Comparison of ENCODE assay signal across 1 cellular context in the genomic region with DNA sequence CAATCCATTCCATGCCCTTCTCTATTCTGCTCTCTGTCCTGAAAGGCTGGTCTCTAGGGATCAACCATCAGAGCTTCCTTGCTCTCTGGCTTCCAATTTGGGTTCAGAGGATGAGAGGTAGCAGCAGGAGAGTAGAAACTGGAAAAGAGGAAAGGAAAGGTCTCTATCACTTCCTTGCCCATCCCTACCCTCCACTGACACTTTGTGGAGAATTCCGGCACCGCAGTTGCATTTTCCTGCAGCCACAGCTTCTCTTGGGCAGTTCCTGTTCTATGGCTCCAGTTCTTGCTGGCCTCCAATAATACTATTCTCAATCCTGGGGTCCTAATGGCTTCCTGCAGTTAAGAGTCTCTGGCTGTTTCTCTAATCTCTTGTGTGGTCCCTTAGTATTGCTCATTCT.
TF ChIP-seq lines count a peak whose summit lies in the region.

No MANE protein-coding gene starts in this region.

TF ChIP-seq in liver, 16 proteins besides CTCF, POLR2A, EP300 and RAD21 (continued from another document):
- TF ChIP-seq SP1 (IDR thresholded peaks at IDR 0.05) (no peak), GABPA (IDR thresholded peaks at IDR 0.05 in 1 of 2, conservative IDR thresholded peaks at IDR 0.05 in 1 of 2) (no peak), JUND (IDR thresholded peaks at IDR 0.05) (no peak), HNF4A (conservative IDR thresholded peaks at IDR 0.05) (no peak), TAF1 (conservative IDR thresholded peaks at IDR 0.05) (no peak), NR2F2 (IDR thresholded peaks at IDR 0.05) (no peak), FOXA2 (IDR thresholded peaks at IDR 0.05) (no peak)
- TF ChIP-seq, protein P1, sequence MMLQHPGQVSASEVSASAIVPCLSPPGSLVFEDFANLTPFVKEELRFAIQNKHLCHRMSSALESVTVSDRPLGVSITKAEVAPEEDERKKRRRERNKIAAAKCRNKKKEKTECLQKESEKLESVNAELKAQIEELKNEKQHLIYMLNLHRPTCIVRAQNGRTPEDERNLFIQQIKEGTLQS (IDR thresholded peaks at IDR 0.05): no peak
- TF ChIP-seq, protein P2, sequence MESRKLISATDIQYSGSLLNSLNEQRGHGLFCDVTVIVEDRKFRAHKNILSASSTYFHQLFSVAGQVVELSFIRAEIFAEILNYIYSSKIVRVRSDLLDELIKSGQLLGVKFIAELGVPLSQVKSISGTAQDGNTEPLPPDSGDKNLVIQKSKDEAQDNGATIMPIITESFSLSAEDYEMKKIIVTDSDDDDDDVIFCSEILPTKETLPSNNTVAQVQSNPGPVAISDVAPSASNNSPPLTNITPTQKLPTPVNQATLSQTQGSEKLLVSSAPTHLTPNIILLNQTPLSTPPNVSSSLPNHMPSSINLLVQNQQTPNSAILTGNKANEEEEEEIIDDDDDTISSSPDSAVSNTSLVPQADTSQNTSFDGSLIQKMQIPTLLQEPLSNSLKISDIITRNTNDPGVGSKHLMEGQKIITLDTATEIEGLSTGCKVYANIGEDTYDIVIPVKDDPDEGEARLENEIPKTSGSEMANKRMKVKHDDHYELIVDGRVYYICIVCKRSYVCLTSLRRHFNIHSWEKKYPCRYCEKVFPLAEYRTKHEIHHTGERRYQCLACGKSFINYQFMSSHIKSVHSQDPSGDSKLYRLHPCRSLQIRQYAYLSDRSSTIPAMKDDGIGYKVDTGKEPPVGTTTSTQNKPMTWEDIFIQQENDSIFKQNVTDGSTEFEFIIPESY (IDR thresholded peaks at IDR 0.05): no peak
- TF ChIP-seq, protein P3, sequence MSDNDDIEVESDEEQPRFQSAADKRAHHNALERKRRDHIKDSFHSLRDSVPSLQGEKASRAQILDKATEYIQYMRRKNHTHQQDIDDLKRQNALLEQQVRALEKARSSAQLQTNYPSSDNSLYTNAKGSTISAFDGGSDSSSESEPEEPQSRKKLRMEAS (IDR thresholded peaks at IDR 0.05): no peak
